ENCODE assay signal across 8 cellular contexts in the genomic region with DNA sequence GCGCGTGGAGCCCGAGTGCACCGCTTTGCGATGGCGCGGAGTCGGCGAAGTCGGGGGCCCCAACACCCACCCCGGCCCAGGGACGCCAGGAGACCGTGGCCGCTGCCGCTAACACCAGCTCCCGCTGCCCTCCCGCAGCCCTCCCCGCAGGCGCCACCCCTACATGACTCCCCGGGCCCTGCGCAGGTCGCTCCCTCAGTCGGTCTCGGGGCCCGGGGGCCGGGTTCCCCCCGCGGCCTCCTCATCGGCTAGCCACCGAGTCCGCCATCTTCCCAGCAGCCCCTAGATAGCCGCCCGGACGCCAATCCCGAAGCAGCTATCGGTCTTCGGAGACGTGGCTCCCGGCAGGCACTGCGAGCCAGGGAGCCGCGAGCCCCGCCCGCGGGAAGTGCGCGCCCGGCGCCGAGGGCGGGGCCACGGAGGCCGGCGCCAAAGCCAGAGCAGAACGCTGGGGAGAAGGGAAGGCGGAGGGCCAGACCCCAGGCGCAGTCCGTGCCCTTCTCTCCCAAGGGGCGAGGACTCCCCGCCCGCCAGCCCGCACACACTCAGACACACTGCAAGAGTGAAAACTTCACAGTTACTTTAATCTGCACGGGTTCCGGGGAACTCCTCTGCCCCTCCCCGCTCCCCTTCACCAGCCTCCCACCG. TPM values are rescaled to one million over a fixed set of nuclear protein-coding genes. Genes with fewer than 3 reads are reported as not detected.
DNase-seq lines count a peak whose midpoint lies in the region; ATAC-seq and TF ChIP-seq lines count a peak whose summit lies in the region.

TSS of gene FASTK (minus strand) at position 288 of the 648 bp plus-strand sequence. CDS start at position 245, 43 bp downstream.

- intact Hi-C loops in activated naive CD4-positive, alpha-beta T cell treated with anti-CD3 and anti-CD28 coated beads for 36 hours (cut with micrococcal nuclease), result loop anchor here (1.0 to 10.0 kb wide), 7 partner anchors 22 to 1206 kb away; partner anchors contain the start of genes ABCB8, ACTR3C, ATP6V0E2 and LRRC61

- CTCF ChIA-PET in HEK293T (lab: Yijun Ruan, JAX), result interaction anchor here (1.1 kb wide), 1 partner anchor 30 kb away, joined by 4 read pairs; no protein-coding TSS in a partner anchor
- CTCF ChIA-PET in activated naive CD4-positive, alpha-beta T cell treated with anti-CD3 and anti-CD28 coated beads for 36 hours (lab: Charles Lee), result interaction anchor here (0.6 to 1.2 kb wide), 3 partner anchors 32 to 568 kb away, joined by 3 to 6 read pairs (median 4); no protein-coding TSS in a partner anchor

- no CpG with 5 or more reads among the region's 66 CpGs for WGBS in gastroesophageal sphincter (ENCODE audit: low coverage in 1 of 2), 2 donors

- peaks cover 7% of the 10 kb centered on the region; the same call in 1 of the 2 replicates for H3K36me3 ChIP-seq in SK-N-MC (ENCODE audit: insufficient read depth, low read length)
- H3K36me3 ChIP-seq in gastroesophageal sphincter, result peaks cover 0 to 22% of the 10 kb centered on the region in 2 donors

- H3K27me3 ChIP-seq in gastroesophageal sphincter, result no peaks in the 10 kb centered on the region

- H3K36me3 Mint-ChIP-seq in activated naive CD4-positive, alpha-beta T cell treated with anti-CD3 and anti-CD28 coated beads for 36 hours (ENCODE audit: low read depth), result peaks cover 7% of the 10 kb centered on the region

- peak; percentile 87 for ATAC-seq in gastroesophageal sphincter

- peaks cover 36% of the 10 kb centered on the region for H3K4me1 Mint-ChIP-seq in activated naive CD4-positive, alpha-beta T cell treated with anti-CD3 and anti-CD28 coated beads for 36 hours (ENCODE audit: low read depth)

- peaks cover 7% of the 10 kb centered on the region for H3K27me3 Mint-ChIP-seq in activated naive CD4-positive, alpha-beta T cell treated with anti-CD3 and anti-CD28 coated beads for 36 hours (ENCODE audit: low read depth)

- TF ChIP-seq CTCF in NB4 (IDR thresholded peaks at IDR 0.05; ENCODE audit: low read depth, low read length) (no peak), gastroesophageal sphincter (IDR thresholded peaks at IDR 0.05) (no peak)

- TF ChIP-seq POLR2A in NB4 (IDR thresholded peaks at IDR 0.05; ENCODE audit: extremely low read depth, insufficient read length) (peak; percentile 86), gastroesophageal sphincter (IDR thresholded peaks at IDR 0.05) (peak; percentile 64 to 70)

- POLR2A ChIA-PET in HEK293T (lab: Yijun Ruan, JAX), result interaction anchor here (0.6 to 2.6 kb wide), 22 partner anchors 9 to 172 kb away, joined by 3 to 17 read pairs (median 4); partner anchors contain the start of genes ABCB8, ABCF2, CDK5 and CHPF2

- no peak for TF ChIP-seq EP300 in gastroesophageal sphincter (IDR thresholded peaks at IDR 0.05)

- peak within 1 kb of the TSS; percentile 97 for H3K9ac ChIP-seq in SK-N-MC (ENCODE audit: insufficient read length)

- H3K4me3 ChIP-seq in NB4 (ENCODE audit: low read depth, low read length) (peak within 1 kb of the TSS; percentile 94), SK-N-MC (peak within 1 kb of the TSS; percentile 97), gastroesophageal sphincter (peak within 1 kb of the TSS; percentile 85 to 98)

- peak within 1 kb of the TSS; percentile 86 for H3K4me3 Mint-ChIP-seq in activated naive CD4-positive, alpha-beta T cell treated with anti-CD3 and anti-CD28 coated beads for 36 hours

- peak within 1 kb of the TSS; percentile 73 for H3K27ac Mint-ChIP-seq in activated naive CD4-positive, alpha-beta T cell treated with anti-CD3 and anti-CD28 coated beads for 36 hours

- DNase-seq in GM03348 (ENCODE audit: low spot score) (peak; percentile 97), HEK293T (ENCODE audit: extremely low spot score) (peak; percentile 97), NB4 (ENCODE audit: low read depth) (peak; percentile 95), SK-N-MC (ENCODE audit: low read depth, low spot score) (no peak), nucleus accumbens (lab: John Stamatoyannopoulos, UW) (peak; percentile 28 to 96 (median 88)), superior temporal gyrus (ENCODE audit: extremely low spot score) (peak; percentile 96)
- DNase-seq in activated naive CD4-positive, alpha-beta T cell treated with anti-CD3 and anti-CD28 coated beads for 36 hours, result peak; percentile 93

- H3K9me3 Mint-ChIP-seq in activated naive CD4-positive, alpha-beta T cell treated with anti-CD3 and anti-CD28 coated beads for 36 hours, result no peaks in the 10 kb centered on the region

- H3K9me3 ChIP-seq in SK-N-MC (ENCODE audit: low read depth, low read length) (no peaks in the 10 kb centered on the region), gastroesophageal sphincter (no peaks in the 10 kb centered on the region)

- H3K27ac ChIP-seq in SK-N-MC, result peak within 1 kb of the TSS; percentile 83
- H3K27ac ChIP-seq in gastroesophageal sphincter, result peak within 1 kb of the TSS; percentile 80 to 98 (median 96)

- H3K4me1 ChIP-seq in gastroesophageal sphincter, result peaks cover 8 to 80% (median 39%) of the 10 kb centered on the region in 3 donors

TF ChIP-seq in HEK293T, 16 proteins besides CTCF, POLR2A, EP300 and RAD21:
- TF ChIP-seq BHLHE40 (IDR thresholded peaks at IDR 0.05; ENCODE audit: borderline replicate concordance) (no peak), PKNOX1 (IDR thresholded peaks at IDR 0.05) (peak; percentile 38; the same call in 1 of the 2 replicates)

RNA-seq across cellular contexts. Expression of gene FASTK, which starts in this region (rescaled TPM):
- 10 to 100 TPM; 43.6 to 45.7 TPM for total RNA-seq in activated naive CD4-positive, alpha-beta T cell treated with anti-CD3 and anti-CD28 coated beads for 36 hours
- total RNA-seq in gastroesophageal sphincter, result 10 to 100 TPM; 51.3 to 82.2 (median 60.8) TPM
